6 cellular contexts compared by ENCODE assay signal in genomic region chr9:41105557-41106253, GRCh38. TPM values are rescaled to one million over a fixed set of nuclear protein-coding genes. Genes with fewer than 3 reads are reported as not detected.
"Had no signal": no experiment of that assay in that cellular context is flagged by ENCODE, and none has a peak within 500 bp of the region (broad histone marks: within the 10 kb centered on the region; RNA-seq: fewer than 3 reads in every experiment).

No MANE protein-coding gene starts in this region.

RNA-seq across cellular contexts. Expression of gene FOXD4L6, which starts 22.8 kb away (rescaled TPM):
- total RNA-seq: HT-29, HT1080, IMR-90, K562 had no signal
- polyA plus RNA-seq: HepG2, IgD-negative memory B cell, IMR-90, K562 had no signal
